In the genomic region with DNA sequence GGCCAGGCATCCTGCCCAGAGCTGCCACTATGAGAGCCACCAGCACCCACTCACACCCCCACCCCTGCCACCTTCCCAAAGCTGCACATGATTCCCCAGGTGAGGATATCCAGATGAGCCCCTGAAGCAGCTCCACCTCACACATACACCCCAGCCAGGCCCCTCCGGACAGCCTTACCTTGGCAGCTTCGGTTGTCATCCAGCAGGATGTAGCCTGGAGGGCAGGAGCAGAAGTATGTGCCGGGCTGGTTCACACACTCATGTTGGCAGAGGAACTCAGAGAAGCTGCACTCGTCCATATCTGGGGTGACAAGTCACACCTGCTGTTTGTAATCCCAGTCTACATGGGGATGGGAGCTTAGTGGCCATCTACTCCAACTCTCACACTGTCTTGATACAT, we compare ENCODE assay signal across 29 cellular contexts. TPM values are rescaled to one million over a fixed set of nuclear protein-coding genes. Genes with fewer than 3 reads are reported as not detected.
DNase-seq lines count a peak whose midpoint lies in the region; ATAC-seq and TF ChIP-seq lines count a peak whose summit lies in the region.
"Had no signal": no experiment of that assay in that cellular context is flagged by ENCODE, and none has a peak within 500 bp of the region (broad histone marks: within the 10 kb centered on the region; RNA-seq: fewer than 3 reads in every experiment).

No MANE protein-coding gene starts in this region.

- peaks cover 4% of the 10 kb centered on the region for H3K4me1 Mint-ChIP-seq in endodermal cell

- peak overlapping the region in 9 of 12 donors; percentile 22 to 79 (median 64) for H3K27ac ChIP-seq in heart left ventricle
- H3K27ac ChIP-seq in endodermal cell (ENCODE audit: low read depth, low read length): no peak overlapping the region
- H3K27ac ChIP-seq in psoas muscle: peak overlapping the region; percentile 30
- peak overlapping the region; percentile 42 for H3K27ac ChIP-seq in upper lobe of right lung

- no peak for ATAC-seq in heart left ventricle
- ATAC-seq in left cardiac atrium: no peak
- no peak for ATAC-seq in psoas muscle
- ATAC-seq in upper lobe of right lung: no peak

- peaks cover 20% of the 10 kb centered on the region for H3K27me3 Mint-ChIP-seq in endodermal cell (ENCODE audit: insufficient read depth)
- H3K27me3 Mint-ChIP-seq: activated CD4-positive, alpha-beta T cell treated with anti-CD3 and anti-CD28 coated beads, Interleukin-2, amount 10 ng/mL, durations not matched to agents 24 days and 14 days; activated T-cell treated with anti-CD3 and anti-CD28 coated beads, Interleukin-2, amount 50 U/mL, for 24 hours had no signal

- no peaks in the 10 kb centered on the region for H3K9me3 Mint-ChIP-seq in endodermal cell
- H3K9me3 Mint-ChIP-seq: activated T-cell treated with anti-CD3 and anti-CD28 coated beads, Interleukin-2, amount 50 U/mL, for 24 hours; memory B cell had no signal

- H3K36me3 Mint-ChIP-seq in endodermal cell (ENCODE audit: low read depth): no peaks in the 10 kb centered on the region
- H3K36me3 Mint-ChIP-seq: memory B cell had no signal

- H3K36me3 ChIP-seq in heart left ventricle (peaks cover 0 to 41% (median 0%) of the 10 kb centered on the region in 9 donors), endodermal cell (ENCODE audit: control insufficient read depth, insufficient read depth, low read length) (no peaks in the 10 kb centered on the region), psoas muscle (ENCODE audit: insufficient read depth in 1 of 2, low read depth in 1 of 2) (no peaks in the 10 kb centered on the region), upper lobe of right lung (no peaks in the 10 kb centered on the region)
- H3K36me3 ChIP-seq: HAP-1 had no signal

- peaks cover 0 to 6% (median 0%) of the 10 kb centered on the region in 9 donors for H3K27me3 ChIP-seq in heart left ventricle
- peaks cover 24% of the 10 kb centered on the region for H3K27me3 ChIP-seq in endodermal cell (ENCODE audit: control insufficient read depth, insufficient read depth, low read length, poor library complexity, severe bottlenecking)
- H3K27me3 ChIP-seq in psoas muscle (ENCODE audit: insufficient read depth in 3 of 3, low read length in 2 of 3): peaks cover 0 to 10% (median 3%) of the 10 kb centered on the region in 3 donors
- H3K27me3 ChIP-seq in upper lobe of right lung: no peaks in the 10 kb centered on the region

- H3K27ac Mint-ChIP-seq in endodermal cell: no peak overlapping the region
- H3K27ac Mint-ChIP-seq: activated CD4-positive, alpha-beta T cell treated with anti-CD3 and anti-CD28 coated beads, Interleukin-2, amount 10 ng/mL, durations not matched to agents 24 days and 14 days; activated T-cell treated with anti-CD3 and anti-CD28 coated beads, Interleukin-2, amount 50 U/mL, for 24 hours; memory B cell had no signal

- H3K9me3 ChIP-seq in heart left ventricle: no peaks in the 10 kb centered on the region
- H3K9me3 ChIP-seq in endodermal cell (ENCODE audit: control insufficient read depth, low read length): no peaks in the 10 kb centered on the region
- H3K9me3 ChIP-seq in psoas muscle: no peaks in the 10 kb centered on the region
- no peaks in the 10 kb centered on the region for H3K9me3 ChIP-seq in upper lobe of right lung
- H3K9me3 ChIP-seq: HAP-1 had no signal

- no peak overlapping the region for H3K9ac ChIP-seq in endodermal cell (ENCODE audit: extremely low read depth, low read length, poor library complexity, severe bottlenecking)

- WGBS in heart left ventricle, 4 donors: 59 to 85% (median 67%) methylated on average over 2 to 4 of the region's 4 CpGs
- WGBS in endodermal cell (ENCODE audit: insufficient coverage in 1 of 2, insufficient read length in 1 of 2), 2 experiments: 86 to 100% methylated on average over 3 to 4 of the region's 4 CpGs
- 22 to 41% (median 31%) methylated on average over 4 of the region's 4 CpGs for WGBS in psoas muscle, 3 donors

- H3K4me1 ChIP-seq in heart left ventricle: peaks cover 0 to 40% (median 5%) of the 10 kb centered on the region in 12 donors
- H3K4me1 ChIP-seq in endodermal cell (ENCODE audit: control insufficient read depth, insufficient read depth, low read length): no peaks in the 10 kb centered on the region
- no peaks in the 10 kb centered on the region for H3K4me1 ChIP-seq in psoas muscle
- H3K4me1 ChIP-seq in upper lobe of right lung: peaks cover 15% of the 10 kb centered on the region
- H3K4me1 ChIP-seq: HAP-1 had no signal

- intact Hi-C loops in heart left ventricle (cut with DNase I) (no loop called here), left cardiac atrium (cut with DNase I) (no loop called here), psoas muscle (cut with DNase I) (no loop called here), upper lobe of right lung (cut with DNase I) (no loop called here)

- TF ChIP-seq CTCF in heart left ventricle (IDR thresholded peaks at IDR 0.05) (no peak), endodermal cell (conservative IDR thresholded peaks at IDR 0.05) (no peak), psoas muscle (IDR thresholded peaks at IDR 0.05) (no peak), upper lobe of right lung (IDR thresholded peaks at IDR 0.05) (no peak)

- H3K4me3 ChIP-seq in heart left ventricle (no peak overlapping the region), endodermal cell (ENCODE audit: low read length) (no peak overlapping the region), psoas muscle (no peak overlapping the region), upper lobe of right lung (no peak overlapping the region)
- H3K4me3 ChIP-seq: HAP-1, skin epidermis had no signal

- no peak for DNase-seq in heart left ventricle
- no peak for DNase-seq in left cardiac atrium
- peak; percentile 36 for DNase-seq in endodermal cell
- no peak for DNase-seq in psoas muscle
- DNase-seq in upper lobe of right lung: no peak
- no peak for DNase-seq in NCI-H2227 (lab: John Stamatoyannopoulos, UW; ENCODE audit: unreplicated experiment)
- DNase-seq in DMS53 treated with DMSO at 0.1 percent for 48 hours (lab: John Stamatoyannopoulos, UW; ENCODE audit: unreplicated experiment): no peak
- no peak for DNase-seq in stimulated activated CD4-positive, alpha-beta T cell treated with anti-CD3 and anti-CD28 coated beads, Interleukin-2, amount 100 ng/mL, for 48 hours
- DNase-seq: 8988T; activated CD4-positive, alpha-beta T cell treated with anti-CD3 and anti-CD28 coated beads, Interleukin-2, amount 10 ng/mL, durations not matched to agents 24 days and 14 days; activated gamma-delta T cell treated with Interleukin-2 at 50 U/mL for 16 hours; activated T-cell treated with anti-CD3 and anti-CD28 coated beads, Interleukin-2, amount 50 U/mL, for 24 hours; DMS153; IMR-90; kidney glomerular epithelial cell; NCI-H1092 treated with DMSO at 0.1 percent for 48 hours; NCI-H187 treated with DMSO at 0.1 percent for 48 hours; NCI-H2171 treated with DMSO at 0.1 percent for 48 hours; NCI-H524; NK-92 treated with Interleukin-12 subunit alpha and Interleukin-12 subunit beta, amount 100 ng/mL, for 24 hours; nucleus accumbens; SIG-M5; stimulated activated CD4-positive, alpha-beta T cell treated with anti-CD3 and anti-CD28 coated beads, Interleukin-1b, Interleukin-23, amount 100 ng/mL, for 48 hours; SW 1271 had no signal

- H3K4me3 Mint-ChIP-seq in endodermal cell: no peak overlapping the region
- H3K4me3 Mint-ChIP-seq: activated CD4-positive, alpha-beta T cell treated with anti-CD3 and anti-CD28 coated beads, Interleukin-2, amount 10 ng/mL, durations not matched to agents 24 days and 14 days; activated T-cell treated with anti-CD3 and anti-CD28 coated beads, Interleukin-2, amount 50 U/mL, for 24 hours; memory B cell had no signal

- TF ChIP-seq POLR2A in heart left ventricle (IDR thresholded peaks at IDR 0.05): no peak

RNA-seq across cellular contexts. Expression of gene TC2N, which starts 15.4 kb away (rescaled TPM):
- total RNA-seq in heart left ventricle (10 to 100 TPM in 1 of 9 donors, 1 to 10 TPM in 8; 1.1 to 17.1 (median 3.2) TPM), left cardiac atrium (10 to 100 TPM in 1 of 2 donors, 1 to 10 TPM in 1; 9.8 to 20.8 TPM), endodermal cell (10 to 100 TPM; 17.3 to 19.5 TPM), psoas muscle (1 to 10 TPM; 1.5 to 4.3 (median 2.9) TPM), upper lobe of right lung (56.7 TPM)
- polyA plus RNA-seq in heart left ventricle (1 to 10 TPM; 1.2 to 2.1 TPM), psoas muscle (1 to 10 TPM; 1.2 to 2.3 (median 1.7) TPM)
- 2.7 TPM for polyA plus RNA-seq in endodermal cell (2013, experiment 1 of 2)
- polyA plus RNA-seq in endodermal cell (2013, experiment 2 of 2): 3.1 TPM
- total RNA-seq: myocyte had no signal
- polyA plus RNA-seq: endothelial cell of umbilical vein had no signal
